In genomic region chr12:47652491-47653234, GRCh38 we compare ENCODE assay signal across 10 cellular contexts. TPM values are rescaled to one million over a fixed set of nuclear protein-coding genes. Genes with fewer than 3 reads are reported as not detected.
DNase-seq lines count a peak whose midpoint lies in the region; ATAC-seq, FAIRE-seq and TF ChIP-seq lines count a peak whose summit lies in the region.
"Had no signal": no experiment of that assay in that cellular context is flagged by ENCODE, and none has a peak within 500 bp of the region (broad histone marks: within the 10 kb centered on the region; RNA-seq: fewer than 3 reads in every experiment).

No MANE protein-coding gene starts in this region.

- H3K27me3 ChIP-seq in BLaER1 (no peaks in the 10 kb centered on the region), GM12878 (replicated peaks in 1 of 2; ENCODE audit: control insufficient read depth in 2 of 2, insufficient read depth in 2 of 2, low read length in 1 of 2) (no peaks in the 10 kb centered on the region)

- 64% methylated on average over 4 of the region's 4 CpGs for WGBS in GM12878 (ENCODE audit: insufficient coverage, insufficient replicate concordance, low lambda C conversion rate, missing lambda C conversion rate)

- H3K27ac ChIP-seq in BLaER1 (peak overlapping the region; percentile 18; the same call in 1 of the 2 replicates), GM12878 (ENCODE audit: control insufficient read depth, insufficient read depth) (no peak overlapping the region)

- CTCF ChIA-PET in GM12878 (lab: Yijun Ruan, JAX), result interaction anchor here (0.5 to 7.0 kb wide), 25 partner anchors 9 to 200 kb away, joined by 3 to 65 read pairs (median 5); partner anchors contain the start of genes RPAP3 and SLC48A1

- peak overlapping the region; percentile 55 for H3K27ac Mint-ChIP-seq in memory B cell
- H3K27ac Mint-ChIP-seq: activated naive CD8-positive, alpha-beta T cell treated with anti-CD3 and anti-CD28 coated beads, Interleukin-2, amount 10 ng/mL, durations not matched to agents 7 days and 5 days had no signal

- TF ChIP-seq RAD21 in GM12878 (IDR thresholded peaks at IDR 0.05; ENCODE audit: insufficient read depth, low read depth, low read length), result no peak

- peaks cover 12% of the 10 kb centered on the region for H3K4me1 ChIP-seq in BLaER1
- peaks cover 13% of the 10 kb centered on the region for H3K4me1 ChIP-seq in GM12878 (ENCODE audit: control insufficient read depth, insufficient read depth, low read length)

- peaks cover 19% of the 10 kb centered on the region for H3K36me3 ChIP-seq in BLaER1
- 0 out of 4 replicates have a peak, but pooled peaks cover 0 to 4% of the 10 kb centered on the region in 2 experiments for H3K36me3 ChIP-seq in GM12878 (ENCODE audit: control insufficient read depth in 2 of 2, insufficient read depth in 2 of 2, low read length in 1 of 2)

- peaks cover 2% of the 10 kb centered on the region for H3K36me3 Mint-ChIP-seq in memory B cell

- H3K4me3 ChIP-seq in BLaER1 (no peak overlapping the region), GM12878 (no peak overlapping the region)

- peaks cover 2% of the 10 kb centered on the region for H3K4me1 Mint-ChIP-seq in memory B cell

- no peak for TF ChIP-seq POLR2A in GM12878 (IDR thresholded peaks at IDR 0.05; ENCODE audit: low read depth, low read length)

- H4K20me1 ChIP-seq in BLaER1, result no peaks in the 10 kb centered on the region
- no peaks in the 10 kb centered on the region for H4K20me1 ChIP-seq in GM12878 (ENCODE audit: control insufficient read depth, insufficient read depth)

- TF ChIP-seq EP300 in GM12878 (IDR thresholded peaks at IDR 0.05; ENCODE audit: borderline replicate concordance in 1 of 2, control insufficient read depth in 1 of 2, low read depth in 2 of 2, low read length in 2 of 2), result no peak

- H3K4me3 Mint-ChIP-seq in memory B cell, result no peak overlapping the region

- SMC1A ChIA-PET in GM12878 (lab: Charles Lee; ENCODE audit: uncharacterized antibody, unreplicated experiment), result interaction anchor here (0.7 to 2.1 kb wide), 10 partner anchors 9 to 620 kb away, joined by 3 to 23 read pairs (median 4); no protein-coding TSS in a partner anchor

- peak; percentile 19; the same call in 1 of the 3 replicates for ATAC-seq in GM12878
- no peak for ATAC-seq in memory B cell (ENCODE audit: low read depth)
- ATAC-seq in GM21528 (IDR thresholded peaks at IDR 0.05; ENCODE audit: low FRiP score, unreplicated experiment), result no peak
- no peak for ATAC-seq in HG02763 (IDR thresholded peaks at IDR 0.05; ENCODE audit: unreplicated experiment)
- ATAC-seq in GM19023 (IDR thresholded peaks at IDR 0.05; ENCODE audit: unreplicated experiment), result no peak
- no peak for ATAC-seq in HG03460 (IDR thresholded peaks at IDR 0.05; ENCODE audit: unreplicated experiment)

- no peak for TF ChIP-seq CTCF in GM12878 (IDR thresholded peaks at IDR 0.05 in 2 of 3, conservative IDR thresholded peaks at IDR 0.05 in 1 of 3; ENCODE audit: control insufficient read depth in 2 of 3, extremely low read depth in 1 of 3, insufficient read depth in 1 of 3, low read depth in 3 of 3, low read length in 3 of 3)

- intact Hi-C loops in GM12878 (cut with micrococcal nuclease; ENCODE audit: unreplicated experiment), result loop anchor here (5.0 to 10.0 kb wide), 2 partner anchors 185 to 618 kb away; no protein-coding TSS in a partner anchor

- RAD21 ChIA-PET in GM12878 (lab: Charles Lee; ENCODE audit: unreplicated experiment), result interaction anchor here (1.0 to 2.9 kb wide), 9 partner anchors 13 to 297 kb away, joined by 3 to 15 read pairs (median 5); no protein-coding TSS in a partner anchor

- FAIRE-seq in GM12878 (lab: Jason Lieb, UNC), result no peak

- DNase-seq in LHCN-M2 (ENCODE audit: low read depth) (peak; percentile 12), GM12878 (ENCODE audit: low read depth, low spot score) (no peak), memory B cell (ENCODE audit: low spot score in 2 of 2) (no peak)
- DNase-seq: activated CD4-positive, alpha-beta T cell treated with anti-CD3 and anti-CD28 coated beads for 4 hours; activated naive CD8-positive, alpha-beta T cell treated with anti-CD3 and anti-CD28 coated beads, Interleukin-2, amount 10 ng/mL, durations not matched to agents 7 days and 5 days had no signal

- H3K9me3 ChIP-seq in BLaER1, result no peaks in the 10 kb centered on the region
- no peaks in the 10 kb centered on the region for H3K9me3 ChIP-seq in GM12878 (replicated peaks; ENCODE audit: control insufficient read depth, insufficient read depth, low read length)

- POLR2A ChIA-PET in GM12878 (lab: Charles Lee), result interaction anchor here (0.6 kb wide), 1 partner anchor 9 kb away, joined by 3 read pairs; no protein-coding TSS in a partner anchor

- no peaks in the 10 kb centered on the region for H3K27me3 Mint-ChIP-seq in memory B cell
- H3K27me3 Mint-ChIP-seq: activated naive CD8-positive, alpha-beta T cell treated with anti-CD3 and anti-CD28 coated beads, Interleukin-2, amount 10 ng/mL, durations not matched to agents 7 days and 5 days had no signal

- no peak overlapping the region for H2AFZ ChIP-seq in GM12878 (ENCODE audit: control insufficient read depth, low read depth, low read length)

- no peaks in the 10 kb centered on the region for H3K79me2 ChIP-seq in GM12878 (ENCODE audit: control insufficient read depth, insufficient read depth, low read length)

- H3K9me3 Mint-ChIP-seq in memory B cell, result no peaks in the 10 kb centered on the region
- H3K9me3 Mint-ChIP-seq: activated naive CD8-positive, alpha-beta T cell treated with anti-CD3 and anti-CD28 coated beads, Interleukin-2, amount 10 ng/mL, durations not matched to agents 7 days and 5 days had no signal

- in situ Hi-C loops in GM12878 (cut with MboI), result loop anchor here (5.0 kb wide), 1 partner anchor 125 kb away; no protein-coding TSS in a partner anchor

- no TSS peak for BruUV-seq in GM12878 (replicated peaks; lab: Mats Ljungman, UMichigan)

- H3K4me2 ChIP-seq in BLaER1, result peak overlapping the region; percentile 43
- no peak overlapping the region for H3K4me2 ChIP-seq in GM12878 (ENCODE audit: control insufficient read depth, insufficient read depth)

- H3K9ac ChIP-seq in BLaER1 (0 out of 2 replicates have a peak overlapping the region, but pooled peaks have one; percentile 9), GM12878 (ENCODE audit: control insufficient read depth, insufficient read depth, low read length) (no peak overlapping the region)

TF ChIP-seq in GM12878, 131 proteins besides CTCF, POLR2A, EP300 and RAD21:
- no peak for TF ChIP-seq JUND (IDR thresholded peaks at IDR 0.05; ENCODE audit: low read depth, low read length)
- no peak for TF ChIP-seq ZSCAN29 (IDR thresholded peaks at IDR 0.05)
- no peak for TF ChIP-seq RELA (IDR thresholded peaks at IDR 0.05; ENCODE audit: borderline replicate concordance, partially characterized antibody)
- no peak for TF ChIP-seq POLR2AphosphoS5 (IDR thresholded peaks at IDR 0.05; ENCODE audit: low read length)
- no peak for TF ChIP-seq FOXK2 (IDR thresholded peaks at IDR 0.05)
- TF ChIP-seq REST (IDR thresholded peaks at IDR 0.05; ENCODE audit: low read depth, low read length), result no peak

RNA-seq across cellular contexts. Expression of gene RPAP3, which starts 53.2 kb away (rescaled TPM):
- 23.8 and 29.3 TPM in 2 replicates for total RNA-seq in LHCN-M2 (2014; rRNA removed)
- 10.6 TPM for polyA plus RNA-seq in LHCN-M2 (2012)
- 25.2 and 27.8 TPM in 2 replicates for total RNA-seq in GM12878 (2013; cell fraction: nucleolus; rRNA removed)
- 17.4 and 19.1 TPM in 2 replicates for total RNA-seq in GM12878 (2014; rRNA removed)
- 34.5 and 36.9 TPM in 2 replicates for total RNA-seq in GM12878 (2014; rRNA removed; fragmentation: Illumina TruSeq; extraction: Trizol)
- total RNA-seq in GM12878 (2021), result 31.2 and 32.3 TPM in 2 replicates
- polyA plus RNA-seq in GM12878 (2011; ENCODE audit: low read depth), result 8.1 TPM
- polyA plus RNA-seq in GM12878 (2011; rRNA removed), result 21.3 and 42.1 TPM in 2 replicates
- polyA plus RNA-seq in GM12878 (2011; cell fraction: cytosol; rRNA removed), result 5.6 and 6.2 TPM in 2 replicates
- 6.8 and 9.0 TPM in 2 replicates for polyA plus RNA-seq in GM12878 (2011; cell fraction: nucleus; rRNA removed)
- polyA plus RNA-seq in GM12878 (2012), result 15.4 and 19.6 TPM in 2 replicates
- polyA plus RNA-seq in GM12878 (2014; fragmentation: Illumina TruSeq; extraction: Trizol), result 49.1 and 52.8 TPM in 2 replicates
- 10 to 100 TPM; 14.1 to 24.5 TPM for polyA plus RNA-seq in GM12878 (2014; fragmentation: Nextera tagmentation; extraction: Ambion mirVana)
- polyA plus RNA-seq in GM12878 (2014; rRNA removed), result 20.1 and 24.4 TPM in 2 replicates
- 10 to 100 TPM; 49.8 to 50.6 TPM for polyA plus RNA-seq in GM12878 (2016; fragmentation: Nextera tagmentation; extraction: Ambion mirVana)
- 8.3 and 15.1 TPM in 2 replicates for polyA minus RNA-seq in GM12878 (2011; rRNA and poly(A)+ RNA removed)
- 5.7 and 8.9 TPM in 2 replicates for polyA minus RNA-seq in GM12878 (2011; cell fraction: cytosol; rRNA and poly(A)+ RNA removed)
- polyA minus RNA-seq in GM12878 (2011; cell fraction: nucleus; rRNA and poly(A)+ RNA removed), result 7.7 and 13.3 TPM in 2 replicates
